In genomic region chr2:162018530-162018929, GRCh38 we compare ENCODE assay signal across 13 cellular contexts. TPM values are rescaled to one million over a fixed set of nuclear protein-coding genes. Genes with fewer than 3 reads are reported as not detected.
"Had no signal": no experiment of that assay in that cellular context is flagged by ENCODE, and none has a peak within 500 bp of the region (broad histone marks: within the 10 kb centered on the region; RNA-seq: fewer than 3 reads in every experiment).

No MANE protein-coding gene starts in this region.

- H3K9me3 Mint-ChIP-seq: activated B cell treated with CpG ODN at 0.5 μM for 24 hours, nephron progenitor cell had no signal

- H3K4me3 ChIP-seq: body of pancreas, SJCRH30, spleen, thyroid gland had no signal

- DNase-seq: activated B cell treated with CpG ODN at 0.5 μM for 24 hours; activated CD4-positive, alpha-beta T cell treated with anti-CD3 and anti-CD28 coated beads for 4 hours; activated effector memory CD4-positive, alpha-beta T cell treated with anti-CD3 and anti-CD28 coated beads, Interleukin-2, amount 50 U/mL, for 16 hours; activated naive CD8-positive, alpha-beta T cell treated with anti-CD3 and anti-CD28 coated beads for 36 hours; activated T-cell treated with anti-CD3 and anti-CD28 coated beads, Interleukin-2, amount 50 U/mL, for 1 hour; body of pancreas; dermis blood vessel endothelial cell; nephron progenitor cell; retina; SJCRH30; spleen; stimulated activated naive CD4-positive, alpha-beta T cell treated with Interleukin-2 at 50 U/mL for 16 hours; thyroid gland had no signal

- H3K4me3 Mint-ChIP-seq: activated B cell treated with CpG ODN at 0.5 μM for 24 hours; activated naive CD8-positive, alpha-beta T cell treated with anti-CD3 and anti-CD28 coated beads for 36 hours; nephron progenitor cell had no signal

- H3K4me1 Mint-ChIP-seq: nephron progenitor cell had no signal

- H3K27me3 Mint-ChIP-seq: activated naive CD8-positive, alpha-beta T cell treated with anti-CD3 and anti-CD28 coated beads for 36 hours had no signal

- H3K27ac ChIP-seq: body of pancreas, SJCRH30, spleen, thyroid gland had no signal

- ATAC-seq: body of pancreas had no signal

- H3K27me3 ChIP-seq: body of pancreas, spleen, thyroid gland had no signal

- H3K36me3 ChIP-seq: SJCRH30, thyroid gland had no signal

- H3K9me3 ChIP-seq: body of pancreas, SJCRH30, spleen, thyroid gland had no signal

- H3K27ac Mint-ChIP-seq: activated B cell treated with CpG ODN at 0.5 μM for 24 hours; activated naive CD8-positive, alpha-beta T cell treated with anti-CD3 and anti-CD28 coated beads for 36 hours; nephron progenitor cell had no signal

- H3K4me1 ChIP-seq: SJCRH30, thyroid gland had no signal

RNA-seq across cellular contexts. Expression of gene DPP4, which starts 55.5 kb away (rescaled TPM):
- total RNA-seq: SJCRH30 had no signal
